1 cellular context compared by ENCODE assay signal in the genomic region with DNA sequence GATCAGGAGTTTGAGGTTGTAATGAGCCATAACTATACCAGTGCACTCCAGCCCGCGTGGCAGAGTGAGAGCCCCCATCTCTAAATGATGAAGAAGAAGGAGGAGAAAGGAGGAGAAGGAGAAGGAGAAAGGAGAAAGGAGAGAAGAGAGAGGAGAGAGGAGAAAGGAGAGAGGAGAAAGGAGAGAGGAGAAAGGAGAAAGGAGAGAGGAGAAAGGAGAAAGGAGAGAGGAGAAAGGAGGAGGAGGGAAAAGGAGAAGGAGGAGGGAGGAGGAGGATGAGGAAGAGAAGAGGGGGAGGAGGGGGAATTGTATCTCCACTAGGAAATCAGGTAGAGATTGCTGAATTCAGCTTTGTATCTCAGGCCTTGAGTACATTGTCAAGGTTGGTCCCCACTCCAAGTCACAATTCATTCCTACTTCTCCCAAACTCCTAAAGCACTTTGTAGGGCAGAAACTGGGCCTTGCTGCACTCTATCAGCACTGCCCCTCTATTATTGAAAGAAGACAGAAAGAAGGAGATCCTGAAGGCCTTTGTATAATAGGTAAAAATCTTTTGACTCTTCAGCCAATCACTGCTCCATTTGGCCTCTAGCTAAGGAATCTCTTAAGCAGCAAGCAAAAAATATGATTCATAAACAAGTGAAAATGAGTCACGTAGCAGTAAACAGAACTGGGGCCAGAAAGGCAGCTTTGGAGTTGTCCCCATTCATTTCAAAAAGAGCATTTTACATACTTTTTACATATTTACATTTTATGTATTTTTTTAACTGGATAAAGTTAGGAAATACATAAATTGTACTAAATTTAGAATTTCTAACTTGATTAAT.
TF ChIP-seq lines count a peak whose summit lies in the region.

No MANE protein-coding gene starts in this region.

TF ChIP-seq in K562, 482 proteins besides CTCF, POLR2A, EP300 and RAD21 (continued from another document):
- no peak for TF ChIP-seq ZNF277 (CRISPR knock-in tag; IDR thresholded peaks at IDR 0.05; ENCODE audit: borderline replicate concordance)
- peak; percentile 39; the same call in 1 of the 2 replicates for TF ChIP-seq ATF3 (IDR thresholded peaks at IDR 0.05)
- no peak for TF ChIP-seq ATF3 (CRISPR knock-in tag; conservative IDR thresholded peaks at IDR 0.05)
- no peak for TF ChIP-seq SREBF2 (CRISPR knock-in tag; IDR thresholded peaks at IDR 0.05)
- TF ChIP-seq ZNF263 (CRISPR knock-in tag; IDR thresholded peaks at IDR 0.05; ENCODE audit: borderline replicate concordance), result peak; percentile 77
- TF ChIP-seq, protein P1, sequence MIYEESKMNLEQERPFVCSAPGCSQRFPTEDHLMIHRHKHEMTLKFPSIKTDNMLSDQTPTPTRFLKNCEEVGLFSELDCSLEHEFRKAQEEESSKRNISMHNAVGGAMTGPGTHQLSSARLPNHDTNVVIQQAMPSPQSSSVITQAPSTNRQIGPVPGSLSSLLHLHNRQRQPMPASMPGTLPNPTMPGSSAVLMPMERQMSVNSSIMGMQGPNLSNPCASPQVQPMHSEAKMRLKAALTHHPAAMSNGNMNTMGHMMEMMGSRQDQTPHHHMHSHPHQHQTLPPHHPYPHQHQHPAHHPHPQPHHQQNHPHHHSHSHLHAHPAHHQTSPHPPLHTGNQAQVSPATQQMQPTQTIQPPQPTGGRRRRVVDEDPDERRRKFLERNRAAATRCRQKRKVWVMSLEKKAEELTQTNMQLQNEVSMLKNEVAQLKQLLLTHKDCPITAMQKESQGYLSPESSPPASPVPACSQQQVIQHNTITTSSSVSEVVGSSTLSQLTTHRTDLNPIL (CRISPR knock-in tag; IDR thresholded peaks at IDR 0.05), result no peak
- no peak for TF ChIP-seq SRSF9 (IDR thresholded peaks at IDR 0.05; ENCODE audit: borderline replicate concordance, low read depth, low read length)
- TF ChIP-seq, protein P2, sequence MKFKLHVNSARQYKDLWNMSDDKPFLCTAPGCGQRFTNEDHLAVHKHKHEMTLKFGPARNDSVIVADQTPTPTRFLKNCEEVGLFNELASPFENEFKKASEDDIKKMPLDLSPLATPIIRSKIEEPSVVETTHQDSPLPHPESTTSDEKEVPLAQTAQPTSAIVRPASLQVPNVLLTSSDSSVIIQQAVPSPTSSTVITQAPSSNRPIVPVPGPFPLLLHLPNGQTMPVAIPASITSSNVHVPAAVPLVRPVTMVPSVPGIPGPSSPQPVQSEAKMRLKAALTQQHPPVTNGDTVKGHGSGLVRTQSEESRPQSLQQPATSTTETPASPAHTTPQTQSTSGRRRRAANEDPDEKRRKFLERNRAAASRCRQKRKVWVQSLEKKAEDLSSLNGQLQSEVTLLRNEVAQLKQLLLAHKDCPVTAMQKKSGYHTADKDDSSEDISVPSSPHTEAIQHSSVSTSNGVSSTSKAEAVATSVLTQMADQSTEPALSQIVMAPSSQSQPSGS (CRISPR knock-in tag; IDR thresholded peaks at IDR 0.05), result no peak
- no peak for TF ChIP-seq SRSF3 (IDR thresholded peaks at IDR 0.05; ENCODE audit: insufficient read depth, low read length)
- TF ChIP-seq MGA (IDR thresholded peaks at IDR 0.05), result no peak
- TF ChIP-seq GABPB1 (CRISPR knock-in tag; IDR thresholded peaks at IDR 0.05), result no peak
- no peak for TF ChIP-seq ZNF3 (CRISPR knock-in tag; IDR thresholded peaks at IDR 0.05)
- TF ChIP-seq SNRNP70 (optimal IDR thresholded peaks at IDR 0.05; ENCODE audit: low read depth, low read length), result no peak
